In the genomic region with DNA sequence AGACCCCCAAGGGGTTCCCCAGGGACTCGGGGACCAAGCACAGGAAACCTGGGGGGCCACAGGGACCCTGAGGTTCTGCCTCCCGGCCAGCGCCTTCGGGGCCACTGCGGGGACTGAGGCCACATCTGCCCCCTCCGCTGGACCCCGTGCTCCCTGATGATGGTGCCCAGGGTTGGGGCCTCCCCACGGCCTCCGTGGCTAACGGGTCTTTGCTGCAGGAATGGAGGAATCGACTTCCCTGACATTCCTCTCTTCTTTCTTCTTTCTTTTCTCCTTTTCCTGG, we compare ENCODE assay signal across 21 cellular contexts.
"Had no signal": no experiment of that assay in that cellular context is flagged by ENCODE, and none has a peak within 500 bp of the region (broad histone marks: within the 10 kb centered on the region; RNA-seq: fewer than 3 reads in every experiment).

No MANE protein-coding gene starts in this region.

- DNase-seq: Kasumi-1, MM.1S, NCI-H1092 treated with DMSO at 0.1 percent for 48 hours, NCI-H1436, NCI-H187, NCI-H2029, NCI-H2081 treated with DMSO at 0.1 percent for 48 hours, NCI-H2171, NCI-H226, NCI-H446, NCI-H510A, NCI-H524 treated with DMSO at 0.1 percent for 48 hours, NCI-H69, NCI-H774, RPMI8226, SHP77, SK-N-SH, SW 1271 had no signal

- H3K27ac ChIP-seq: KMS-11 had no signal

- H3K9me3 ChIP-seq: SK-N-SH had no signal

- ATAC-seq: K562 had no signal

- H3K4me3 Mint-ChIP-seq: IgD-negative memory B cell had no signal

- H3K9me3 Mint-ChIP-seq: IgD-negative memory B cell had no signal

- H3K4me3 ChIP-seq: K562 had no signal
